ENCODE assay signal across 22 cellular contexts in the genomic region with DNA sequence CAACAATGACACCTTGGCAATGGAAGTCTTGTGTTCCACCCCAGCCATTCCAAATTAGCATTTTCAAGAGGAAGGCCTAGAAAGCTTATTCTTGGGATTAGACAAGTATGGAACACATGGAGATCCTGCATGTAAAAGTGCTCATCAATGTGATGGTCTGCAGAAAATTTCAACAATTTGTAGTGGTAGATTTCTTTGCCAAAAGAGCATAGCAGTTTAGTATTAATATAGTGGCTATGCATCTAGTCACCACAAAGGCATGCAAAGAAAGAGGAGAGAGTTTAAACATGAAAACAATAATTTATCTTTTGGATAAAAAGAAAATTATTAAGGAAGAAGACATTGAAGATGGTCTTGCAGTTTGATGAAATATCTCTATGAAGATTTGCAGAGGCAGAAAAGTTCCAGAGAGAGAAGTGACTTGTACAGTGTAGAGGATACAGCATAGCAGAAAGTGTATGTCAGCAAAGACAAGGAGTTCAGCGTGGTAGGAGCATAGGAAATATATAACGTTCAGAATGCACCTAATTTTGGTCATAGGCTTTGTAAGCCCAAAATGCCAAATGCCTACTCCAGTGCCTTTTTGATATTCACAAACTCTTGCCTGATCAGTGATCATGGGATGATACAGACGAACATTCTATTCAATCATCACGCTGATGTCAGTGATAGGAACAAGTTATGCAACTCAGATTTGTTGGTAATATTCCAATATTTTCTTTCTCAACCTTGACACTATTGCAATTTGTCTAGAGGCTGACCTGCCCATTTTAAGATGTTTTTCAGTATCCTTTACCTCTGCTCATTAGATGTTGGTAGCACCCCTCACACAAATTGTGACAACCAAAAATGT.
DNase-seq lines count a peak whose midpoint lies in the region; ATAC-seq and TF ChIP-seq lines count a peak whose summit lies in the region.
"Had no signal": no experiment of that assay in that cellular context is flagged by ENCODE, and none has a peak within 500 bp of the region (broad histone marks: within the 10 kb centered on the region; RNA-seq: fewer than 3 reads in every experiment).

No MANE protein-coding gene starts in this region.

- no peaks in the 10 kb centered on the region; the same call in 1 of the 2 replicates for H3K9me3 ChIP-seq in IMR-90 (ENCODE audit: control insufficient read depth, insufficient read depth, low read length)
- H3K9me3 ChIP-seq in aorta (ENCODE audit: control insufficient read depth, low read length), result no peaks in the 10 kb centered on the region
- H3K9me3 ChIP-seq: esophagus squamous epithelium, heart right ventricle, testis had no signal

- H3K14ac ChIP-seq in IMR-90 (replicated peaks; ENCODE audit: low read depth, low read length), result 0 out of 2 replicates have a peak overlapping the region, but pooled peaks have one; percentile 71

- H3K27me3 ChIP-seq in IMR-90 (ENCODE audit: control insufficient read depth, insufficient read depth, low read length), result no peaks in the 10 kb centered on the region
- no peaks in the 10 kb centered on the region for H3K27me3 ChIP-seq in aorta (ENCODE audit: control insufficient read depth in 1 of 2, insufficient read depth in 2 of 2, low read length in 1 of 2)
- H3K27me3 ChIP-seq: esophagus squamous epithelium, heart right ventricle, sigmoid colon, testis had no signal

- H3K79me1 ChIP-seq in IMR-90 (ENCODE audit: low read depth in 1 of 2, low read length in 2 of 2), result no peaks in the 10 kb centered on the region

- H3K4me2 ChIP-seq in IMR-90 (ENCODE audit: low read depth, low read length), result peak overlapping the region; percentile 48; the same call in 1 of the 2 replicates

- H3K4ac ChIP-seq in IMR-90 (ENCODE audit: low read depth, low read length), result peak overlapping the region; percentile 1; the same call in 1 of the 2 replicates

- no peak overlapping the region for H3K4me3 ChIP-seq in AG10803 (ENCODE audit: low read length)
- H3K4me3 ChIP-seq in IMR-90 (ENCODE audit: insufficient read depth, low read depth, low read length), result no peak overlapping the region
- H3K4me3 ChIP-seq in astrocyte of the spinal cord (ENCODE audit: low read depth, low read length), result no peak overlapping the region
- no peak overlapping the region for H3K4me3 ChIP-seq in aorta (ENCODE audit: low read length in 2 of 2)
- H3K4me3 ChIP-seq: esophagus squamous epithelium, heart right ventricle, sigmoid colon, testis had no signal

- TF ChIP-seq CTCF in AG10803 (conservative IDR thresholded peaks at IDR 0.05; ENCODE audit: low read length) (no peak), IMR-90 (conservative IDR thresholded peaks at IDR 0.05; ENCODE audit: low read depth, low read length) (no peak), astrocyte of the spinal cord (IDR thresholded peaks at IDR 0.05; ENCODE audit: low read depth, low read length) (no peak)

- H2BK20ac ChIP-seq in IMR-90 (ENCODE audit: low read depth, low read length), result peak overlapping the region; percentile 70

- WGBS in IMR-90 (ENCODE audit: extremely low coverage in 2 of 2, insufficient read length in 1 of 2), 2 experiments, result no CpG with 5 or more reads among the region's 4 CpGs
- WGBS in aorta, 2 donors, result 66 to 73% methylated on average over 4 of the region's 4 CpGs

- 0 out of 3 replicates have a peak overlapping the region, but pooled peaks have one; percentile 62 for H2BK15ac ChIP-seq in IMR-90 (ENCODE audit: low read depth, low read length)

- no peak overlapping the region for H2AFZ ChIP-seq in IMR-90 (replicated peaks; ENCODE audit: low read length, poor library complexity)

- H4K8ac ChIP-seq in IMR-90 (ENCODE audit: low read depth in 2 of 2, low read length in 2 of 2), result peak overlapping the region; percentile 1 to 10; a peak in 1 of 4 replicates

- dilution Hi-C loops in IMR-90 (cut with HindIII; ENCODE audit: low sequenced_read_pairs, unreplicated experiment), result no loop called here

- ATAC-seq in IMR-90 (ENCODE audit: low read depth), result peak; percentile 93
- ATAC-seq in GM18861 (IDR thresholded peaks at IDR 0.05; ENCODE audit: unreplicated experiment), result no peak
- no peak for ATAC-seq in aorta (ENCODE audit: low FRiP score)
- ATAC-seq: heart right ventricle had no signal

- H3K56ac ChIP-seq in IMR-90 (ENCODE audit: extremely low read depth, insufficient read depth, low read length), result no peak overlapping the region

- no TSS peak for BruUV-seq in IMR-90 (replicated peaks; lab: Mats Ljungman, UMichigan)

- peak overlapping the region; percentile 30; the same call in 1 of the 2 replicates for H4K91ac ChIP-seq in IMR-90 (ENCODE audit: insufficient read depth, low read depth, low read length)

- H4K5ac ChIP-seq in IMR-90 (ENCODE audit: low read depth, low read length), result peak overlapping the region; percentile 21; the same call in 1 of the 2 replicates

- H3K27ac ChIP-seq in IMR-90 (ENCODE audit: insufficient read depth, low read length) (no peak overlapping the region), aorta (ENCODE audit: low read depth in 1 of 2, low read length in 2 of 2) (no peak overlapping the region)
- H3K27ac ChIP-seq: esophagus squamous epithelium, heart right ventricle, sigmoid colon, testis had no signal

- TF ChIP-seq RAD21 in IMR-90 (IDR thresholded peaks at IDR 0.05; ENCODE audit: low read length), result no peak

- no peak overlapping the region for H2AK9ac ChIP-seq in IMR-90 (replicated peaks; ENCODE audit: low read depth, low read length, poor library complexity)

- no peak overlapping the region for H2AK5ac ChIP-seq in IMR-90 (ENCODE audit: low read depth, low read length)

- H3K36me3 ChIP-seq in IMR-90 (ENCODE audit: control insufficient read depth, insufficient read depth, low read length) (no peaks in the 10 kb centered on the region), aorta (ENCODE audit: control insufficient read depth in 1 of 2, insufficient read depth in 2 of 2, low read length in 1 of 2) (no peaks in the 10 kb centered on the region)
- H3K36me3 ChIP-seq: esophagus squamous epithelium, heart right ventricle, sigmoid colon had no signal

- intact Hi-C loops in IMR-90 (cut with micrococcal nuclease), result no loop called here
- intact Hi-C loops in aorta (cut with DNase I), result no loop called here

- H2BK120ac ChIP-seq in IMR-90 (ENCODE audit: low read depth, low read length), result peak overlapping the region; percentile 48

- no peak for TF ChIP-seq POLR2A in IMR-90 (IDR thresholded peaks at IDR 0.05; ENCODE audit: low read depth, low read length)

- in situ Hi-C loops in IMR-90 (cut with MboI; ENCODE audit: low sequenced_read_pairs), result no loop called here
- in situ Hi-C loops in astrocyte of the spinal cord (cut with HindIII; ENCODE audit: low sequenced_read_pairs), result no loop called here

- no peak overlapping the region for H3K23ac ChIP-seq in IMR-90 (ENCODE audit: low read depth, low read length)

- H3K9me1 ChIP-seq in IMR-90 (ENCODE audit: insufficient read depth, low read length), result no peaks in the 10 kb centered on the region

- DNase-seq in AG10803 (ENCODE audit: low read depth) (peak; percentile 82), IMR-90 (peak; percentile 74), astrocyte of the spinal cord (ENCODE audit: low read depth, low spot score) (peak; percentile 57), hepatic stellate cell (ENCODE audit: low spot score) (peak; percentile 21), germinal center (ENCODE audit: low spot score) (no peak), NAMALWA (ENCODE audit: low spot score) (no peak), aorta (no peak)
- DNase-seq: activated CD4-positive, alpha-beta T cell treated with anti-CD3 and anti-CD28 coated beads, Interleukin-2, amount 10 ng/mL, durations not matched to agents 24 days and 14 days; activated naive CD8-positive, alpha-beta T cell treated with anti-CD3 and anti-CD28 coated beads, Interleukin-2, amount 10 ng/mL, durations not matched to agents 7 days and 5 days; CD4-positive, alpha-beta T cell; DMS 273 treated with DMSO at 0.1 percent for 48 hours; effector memory CD4-positive, alpha-beta T cell; esophagus squamous epithelium; GDM1; heart right ventricle; MM.1S; NCI-H1694 treated with DMSO at 0.1 percent for 48 hours; NCI-H774; SIG-M5; sigmoid colon; testis had no signal

- H3K18ac ChIP-seq in IMR-90 (ENCODE audit: low read depth, low read length), result peak overlapping the region; percentile 84; the same call in 1 of the 2 replicates

- POLR2A ChIA-PET in IMR-90 (lab: Charles Lee; ENCODE audit: unreplicated experiment), result no interaction called here

- H4K20me1 ChIP-seq in IMR-90 (ENCODE audit: insufficient read depth, low read length), result no peaks in the 10 kb centered on the region

- H3K4me1 ChIP-seq in IMR-90 (ENCODE audit: control insufficient read depth, insufficient read depth, low read length), result peaks cover 9% of the 10 kb centered on the region; the same call in 1 of the 2 replicates
- no peaks in the 10 kb centered on the region for H3K4me1 ChIP-seq in aorta (ENCODE audit: control insufficient read depth in 1 of 2, insufficient read depth in 2 of 2, low read length in 2 of 2)
- H3K4me1 ChIP-seq: esophagus squamous epithelium, heart right ventricle, sigmoid colon, testis had no signal

- H3K9ac ChIP-seq in IMR-90 (ENCODE audit: low read depth, low read length), result no peak overlapping the region

- peak overlapping the region; percentile 52 for H2BK5ac ChIP-seq in IMR-90 (ENCODE audit: low read depth, low read length, poor library complexity, severe bottlenecking)

- CTCF ChIA-PET in IMR-90 (lab: Yijun Ruan, JAX), result no interaction called here

TF ChIP-seq in IMR-90, 13 proteins besides CTCF, POLR2A, EP300 and RAD21 (continues in another document):
- TF ChIP-seq RFX5 (IDR thresholded peaks at IDR 0.05; ENCODE audit: low read depth, low read length) (no peak), NFE2L2 (IDR thresholded peaks at IDR 0.05; ENCODE audit: low read depth, low read length) (no peak), MAZ (IDR thresholded peaks at IDR 0.05; ENCODE audit: borderline replicate concordance, low read depth, low read length) (no peak), SMC3 (IDR thresholded peaks at IDR 0.05; ENCODE audit: low read depth, low read length) (no peak), MXI1 (IDR thresholded peaks at IDR 0.05; ENCODE audit: borderline replicate concordance, low read depth, low read length) (no peak), BHLHE40 (IDR thresholded peaks at IDR 0.05; ENCODE audit: low read depth, low read length) (no peak), MAFK (IDR thresholded peaks at IDR 0.05; ENCODE audit: low read depth, low read length) (no peak), CHD1 (IDR thresholded peaks at IDR 0.05; ENCODE audit: low read depth, low read length) (no peak), RCOR1 (IDR thresholded peaks at IDR 0.05; ENCODE audit: insufficient replicate concordance, low read length) (no peak)
- TF ChIP-seq, protein P1, sequence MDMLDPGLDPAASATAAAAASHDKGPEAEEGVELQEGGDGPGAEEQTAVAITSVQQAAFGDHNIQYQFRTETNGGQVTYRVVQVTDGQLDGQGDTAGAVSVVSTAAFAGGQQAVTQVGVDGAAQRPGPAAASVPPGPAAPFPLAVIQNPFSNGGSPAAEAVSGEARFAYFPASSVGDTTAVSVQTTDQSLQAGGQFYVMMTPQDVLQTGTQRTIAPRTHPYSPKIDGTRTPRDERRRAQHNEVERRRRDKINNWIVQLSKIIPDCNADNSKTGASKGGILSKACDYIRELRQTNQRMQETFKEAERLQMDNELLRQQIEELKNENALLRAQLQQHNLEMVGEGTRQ (IDR thresholded peaks at IDR 0.05; ENCODE audit: low read depth, low read length), result no peak

Comparison
In these comparisons a context has a peak if more than half of its experiments do, and no peak if none do; other contexts are left out.
1. DNase-seq: peak in AG10803 (single experiment), IMR-90 (single experiment), astrocyte of the spinal cord (single experiment) and hepatic stellate cell (single experiment); none in germinal center (single experiment), NAMALWA (single experiment) and aorta (0 of 2).